In the genomic region with DNA sequence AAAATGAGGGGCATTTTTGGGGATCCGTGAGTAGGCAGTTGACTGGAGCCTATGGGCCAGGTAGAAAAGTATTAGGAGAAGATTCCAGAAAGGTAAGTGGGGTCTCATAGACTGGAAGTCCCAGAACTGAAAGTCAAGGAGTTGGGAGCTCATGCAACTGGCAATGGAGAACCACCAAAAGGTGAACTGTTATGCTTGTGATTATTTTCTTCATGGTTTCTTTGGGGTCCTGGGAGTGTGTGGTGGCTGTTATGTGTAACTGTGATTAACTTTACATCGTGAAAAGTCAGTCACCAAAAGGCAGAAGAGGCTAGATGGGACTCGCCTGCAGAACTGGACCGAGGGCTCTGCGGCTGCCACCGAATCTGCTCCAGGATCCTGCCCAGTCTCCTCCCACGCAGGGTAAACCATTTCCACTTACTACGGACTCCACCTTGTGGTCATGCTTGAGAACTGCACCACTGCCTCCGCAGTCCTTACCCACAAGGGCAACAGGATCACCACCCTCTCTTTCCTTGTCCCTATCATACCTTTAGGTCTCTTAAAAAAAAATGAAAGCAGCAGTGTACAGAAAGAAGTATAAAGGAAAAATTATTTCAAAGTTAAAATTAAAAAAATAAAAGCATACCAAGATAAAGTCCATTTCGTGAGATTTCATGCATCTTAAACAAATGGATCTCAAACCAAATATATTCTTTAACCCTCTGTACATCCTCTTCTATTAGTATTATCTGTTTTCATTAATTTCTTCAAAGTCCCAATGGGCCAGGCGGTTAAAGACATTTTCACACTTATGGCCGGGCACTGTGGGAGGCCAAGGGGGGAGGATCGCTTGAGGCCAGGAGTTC, we compare ENCODE assay signal across 8 cellular contexts. TPM values are rescaled to one million over a fixed set of nuclear protein-coding genes. Genes with fewer than 3 reads are reported as not detected.
DNase-seq lines count a peak whose midpoint lies in the region; ATAC-seq and TF ChIP-seq lines count a peak whose summit lies in the region.

No MANE protein-coding gene starts in this region.

- no peaks in the 10 kb centered on the region for H3K4me1 ChIP-seq in lung (ENCODE audit: control insufficient read depth in 2 of 2, insufficient read depth in 2 of 2, low read length in 2 of 2)

- H3K4me3 ChIP-seq in lung: no peak overlapping the region

- peaks cover 0 to 6% of the 10 kb centered on the region in 2 donors for H3K9me3 ChIP-seq in lung (ENCODE audit: control insufficient read depth in 2 of 2, insufficient read depth in 1 of 2, low read length in 1 of 2)

- no peaks in the 10 kb centered on the region for H3K27me3 ChIP-seq in lung (ENCODE audit: control insufficient read depth, insufficient read depth)

- no peaks in the 10 kb centered on the region for H3K27me3 Mint-ChIP-seq in activated CD4-positive, alpha-beta T cell treated with anti-CD3 and anti-CD28 coated beads, Interleukin-2, amount 10 ng/mL, durations not matched to agents 7 days and 5 days
- H3K27me3 Mint-ChIP-seq in dendritic cell treated with granulocyte-macrophage colony-stimulating factor and Interleukin-4, amounts not matched to agents 40 ng/mL and 50 ng/mL, for 4 days: no peaks in the 10 kb centered on the region

- TF ChIP-seq CTCF in lung (IDR thresholded peaks at IDR 0.05; ENCODE audit: control extremely low read depth, extremely low read depth): peak; percentile 96

- H3K36me3 ChIP-seq in lung (ENCODE audit: control insufficient read depth in 2 of 2, insufficient read depth in 2 of 2, low read length in 2 of 2): no peaks in the 10 kb centered on the region

- H3K9me3 Mint-ChIP-seq in activated CD4-positive, alpha-beta T cell treated with anti-CD3 and anti-CD28 coated beads, Interleukin-2, amount 10 ng/mL, durations not matched to agents 7 days and 5 days: peaks cover 9% of the 10 kb centered on the region
- H3K9me3 Mint-ChIP-seq in dendritic cell treated with granulocyte-macrophage colony-stimulating factor and Interleukin-4, amounts not matched to agents 40 ng/mL and 50 ng/mL, for 4 days: peaks cover 21% of the 10 kb centered on the region

- DNase-seq in ACHN (peak; percentile 85), NCI-H524 treated with DMSO at 0.1 percent for 48 hours (lab: John Stamatoyannopoulos, UW) (peak; percentile 41), lung (ENCODE audit: low spot score) (peak; percentile 85)
- peak; percentile 85 for DNase-seq in activated CD4-positive, alpha-beta T cell treated with anti-CD3 and anti-CD28 coated beads, Interleukin-2, amount 10 ng/mL, durations not matched to agents 7 days and 5 days
- DNase-seq in stimulated activated CD4-positive, alpha-beta T cell treated with anti-CD3 and anti-CD28 coated beads, TNF-alpha, amount 100 ng/mL, for 48 hours (ENCODE audit: low read depth in 3 of 3): peak; percentile 58 to 64 (median 63)

- ATAC-seq in GM18517 (IDR thresholded peaks at IDR 0.05; ENCODE audit: unreplicated experiment) (peak; percentile 85), HG03432 (IDR thresholded peaks at IDR 0.05; ENCODE audit: unreplicated experiment) (peak; percentile 90), lung (ENCODE audit: insufficient read depth, low FRiP score) (peak; percentile 98)

- POLR2A ChIA-PET in activated CD4-positive, alpha-beta T cell treated with anti-CD3 and anti-CD28 coated beads, Interleukin-2, amount 10 ng/mL, durations not matched to agents 7 days and 5 days (lab: Charles Lee): no interaction called here

- in situ Hi-C loops in ACHN (cut with HindIII; ENCODE audit: low pct_ligation_motif_present, low pct_unique_long_range_greater_than_20kb, low sequenced_read_pairs): loop anchor here (25.0 kb wide), 1 partner anchor 103 kb away; no protein-coding TSS in a partner anchor

- intact Hi-C loops in dendritic cell treated with granulocyte-macrophage colony-stimulating factor and Interleukin-4, amounts not matched to agents 40 ng/mL and 50 ng/mL, for 4 days (cut with micrococcal nuclease): loop anchor here (1.0 kb wide), 1 partner anchor 123 kb away; no protein-coding TSS in a partner anchor

- H3K4me3 Mint-ChIP-seq in activated CD4-positive, alpha-beta T cell treated with anti-CD3 and anti-CD28 coated beads, Interleukin-2, amount 10 ng/mL, durations not matched to agents 7 days and 5 days: no peak overlapping the region
- peak overlapping the region; percentile 50 for H3K4me3 Mint-ChIP-seq in dendritic cell treated with granulocyte-macrophage colony-stimulating factor and Interleukin-4, amounts not matched to agents 40 ng/mL and 50 ng/mL, for 4 days

- H3K36me3 Mint-ChIP-seq in activated CD4-positive, alpha-beta T cell treated with anti-CD3 and anti-CD28 coated beads, Interleukin-2, amount 10 ng/mL, durations not matched to agents 7 days and 5 days (ENCODE audit: low read depth): peaks cover 12% of the 10 kb centered on the region
- peaks cover 97% of the 10 kb centered on the region for H3K36me3 Mint-ChIP-seq in dendritic cell treated with granulocyte-macrophage colony-stimulating factor and Interleukin-4, amounts not matched to agents 40 ng/mL and 50 ng/mL, for 4 days (ENCODE audit: low read depth)

- no peak overlapping the region for H3K27ac Mint-ChIP-seq in activated CD4-positive, alpha-beta T cell treated with anti-CD3 and anti-CD28 coated beads, Interleukin-2, amount 10 ng/mL, durations not matched to agents 7 days and 5 days
- no peak overlapping the region for H3K27ac Mint-ChIP-seq in dendritic cell treated with granulocyte-macrophage colony-stimulating factor and Interleukin-4, amounts not matched to agents 40 ng/mL and 50 ng/mL, for 4 days

- 29 to 31% methylated on average over 13 of the region's 13 CpGs for WGBS in lung, 2 donors

- no peak overlapping the region for H3K27ac ChIP-seq in lung (ENCODE audit: low read depth in 1 of 2, low read length in 1 of 2)

- peaks cover 16% of the 10 kb centered on the region for H3K4me1 Mint-ChIP-seq in activated CD4-positive, alpha-beta T cell treated with anti-CD3 and anti-CD28 coated beads, Interleukin-2, amount 10 ng/mL, durations not matched to agents 7 days and 5 days
- H3K4me1 Mint-ChIP-seq in dendritic cell treated with granulocyte-macrophage colony-stimulating factor and Interleukin-4, amounts not matched to agents 40 ng/mL and 50 ng/mL, for 4 days (ENCODE audit: low read depth): peaks cover 12% of the 10 kb centered on the region

- CTCF ChIA-PET in activated CD4-positive, alpha-beta T cell treated with anti-CD3 and anti-CD28 coated beads, Interleukin-2, amount 10 ng/mL, durations not matched to agents 7 days and 5 days (lab: Charles Lee): interaction anchor here (0.6 to 1.6 kb wide), 7 partner anchors 15 to 134 kb away, joined by 3 to 7 read pairs (median 3); no protein-coding TSS in a partner anchor

RNA-seq across cellular contexts. Expression of a gene that starts 15.6 kb away (rescaled TPM):
- total RNA-seq in activated CD4-positive, alpha-beta T cell treated with anti-CD3 and anti-CD28 coated beads, Interleukin-2, amount 10 ng/mL, durations not matched to agents 7 days and 5 days: 1 to 10 TPM; 9.0 to 9.2 TPM
- total RNA-seq in lung: 10 to 100 TPM; 11.5 to 28.9 TPM
- polyA plus RNA-seq in lung: 1 to 10 TPM; 3.5 to 6.1 TPM

RNA-seq across cellular contexts. Expression of a gene that starts 51.4 kb away (rescaled TPM):
- total RNA-seq in activated CD4-positive, alpha-beta T cell treated with anti-CD3 and anti-CD28 coated beads, Interleukin-2, amount 10 ng/mL, durations not matched to agents 7 days and 5 days: 10 to 100 TPM; 50.1 to 54.6 TPM
- 10 to 100 TPM in 1 of 2 donors, 1 to 10 TPM in 1; 7.5 to 27.4 TPM for total RNA-seq in lung
- 1 to 10 TPM; 6.3 to 8.7 TPM for polyA plus RNA-seq in lung
